Comparison of ENCODE assay signal across 21 cellular contexts in the genomic region with DNA sequence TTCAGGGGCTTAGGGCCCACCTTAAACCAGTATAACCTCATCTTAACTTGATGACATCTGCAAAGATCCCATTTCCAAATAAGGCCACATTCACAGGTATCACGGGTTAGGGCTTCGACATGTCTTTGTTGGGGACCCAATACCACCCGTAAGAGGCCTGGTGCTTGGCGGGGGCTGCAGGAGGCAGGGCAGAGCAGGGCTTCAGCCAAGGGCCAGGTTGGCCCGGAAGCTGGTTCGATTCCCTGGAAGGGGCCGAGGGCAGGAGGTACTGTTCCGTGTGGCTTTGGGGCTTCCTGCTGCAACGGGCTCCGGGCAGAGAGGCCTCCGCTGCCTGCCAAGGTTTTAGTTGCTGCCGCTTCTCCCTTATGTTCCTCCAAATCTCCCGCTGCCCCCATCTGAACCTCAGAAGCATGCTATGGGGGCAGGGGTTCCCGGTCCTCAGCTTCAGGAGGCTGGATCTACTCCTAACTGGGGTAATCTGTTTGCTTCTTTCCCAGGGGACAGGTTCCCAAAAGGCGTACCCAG.
"Had no signal": no experiment of that assay in that cellular context is flagged by ENCODE, and none has a peak within 500 bp of the region (broad histone marks: within the 10 kb centered on the region; RNA-seq: fewer than 3 reads in every experiment).

No MANE protein-coding gene starts in this region.

- H3K4me1 ChIP-seq: SJSA1 had no signal

- H3K4me3 ChIP-seq: SJSA1, SK-N-MC had no signal

- H3K36me3 ChIP-seq: SJSA1 had no signal

- FAIRE-seq: RCC 7860 had no signal

- H3K27ac ChIP-seq: SJSA1, SK-N-MC had no signal

- H3K9me3 ChIP-seq: SJSA1 had no signal

- DNase-seq: KBM-7, MV-4-11, NCI-H1048, NCI-H1105, NCI-H1417, NCI-H1436 treated with DMSO at 0.1 percent for 48 hours, NCI-H1694, NCI-H187 treated with DMSO at 0.1 percent for 48 hours, NCI-H2029 treated with DMSO at 0.1 percent for 48 hours, NCI-H2171 treated with DMSO at 0.1 percent for 48 hours, NCI-H345, NCI-H446 treated with DMSO at 0.1 percent for 48 hours, NCI-H510A treated with DMSO at 0.1 percent for 48 hours, NCI-H526, Right ventricle myocardium superior, RPMI8226, SIG-M5, SW 1271 had no signal
